Comparison of ENCODE assay signal across 13 cellular contexts in the genomic region with DNA sequence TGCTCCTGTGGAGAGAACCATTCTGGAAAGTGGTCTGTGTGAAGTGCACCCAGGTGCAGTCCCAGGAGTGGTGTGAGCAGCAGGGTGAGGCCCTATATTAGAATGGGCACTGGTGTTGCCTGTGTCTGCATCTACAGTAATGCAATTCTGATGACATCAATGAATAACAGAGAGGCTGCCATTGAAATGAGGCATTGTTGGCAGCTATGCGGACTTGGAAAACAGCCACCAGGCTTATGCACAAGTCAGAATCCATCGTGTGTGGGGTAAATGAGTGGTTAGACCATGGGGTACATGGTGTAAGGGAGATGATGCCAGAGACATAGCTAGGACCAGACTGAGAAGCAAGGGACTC. TPM values are rescaled to one million over a fixed set of nuclear protein-coding genes. Genes with fewer than 3 reads are reported as not detected.
DNase-seq lines count a peak whose midpoint lies in the region; ATAC-seq and TF ChIP-seq lines count a peak whose summit lies in the region.
"Had no signal": no experiment of that assay in that cellular context is flagged by ENCODE, and none has a peak within 500 bp of the region (broad histone marks: within the 10 kb centered on the region; RNA-seq: fewer than 3 reads in every experiment).

No MANE protein-coding gene starts in this region.

- H3K4me1 ChIP-seq in gastroesophageal sphincter: peaks cover 8 to 41% (median 35%) of the 10 kb centered on the region in 3 donors

- H3K4me1 Mint-ChIP-seq in T-helper 17 cell: peaks cover 14% of the 10 kb centered on the region
- H3K4me1 Mint-ChIP-seq in stimulated activated memory B cell treated with anti-CD40 and anti-IgM and Interleukin-4, amounts not matched to agents 10 μg/mL and 1 μg/mL and 100 μg/mL, for 72 hours: peaks cover 62% of the 10 kb centered on the region

- ATAC-seq in T-helper 17 cell (no peak), gastroesophageal sphincter (no peak), HG03095 (IDR thresholded peaks at IDR 0.05; ENCODE audit: unreplicated experiment) (no peak), HG02973 (IDR thresholded peaks at IDR 0.05; ENCODE audit: unreplicated experiment) (no peak), HG03565 (IDR thresholded peaks at IDR 0.05; ENCODE audit: unreplicated experiment) (no peak)
- no peak for ATAC-seq in stimulated activated memory B cell treated with anti-CD40 and anti-IgM and Interleukin-4, amounts not matched to agents 10 μg/mL and 1 μg/mL and 100 μg/mL, for 72 hours
- ATAC-seq: HCT116; stimulated activated effector memory CD8-positive, alpha-beta T cell treated with anti-CD3 and anti-CD28 coated beads, Interleukin-12 subunit alpha, Interleukin-12 subunit beta, amount 100 ng/mL, for 72 hours had no signal

- DNase-seq in GM04504 (ENCODE audit: low read depth) (peak; percentile 62), T-helper 17 cell (no peak), retina (no peak)
- DNase-seq: KG1, occipital lobe had no signal

- H3K4me3 ChIP-seq in gastroesophageal sphincter: no peak overlapping the region
- H3K4me3 ChIP-seq: SK-N-MC had no signal

- no peak for TF ChIP-seq CTCF in gastroesophageal sphincter (IDR thresholded peaks at IDR 0.05)

- H3K4me3 Mint-ChIP-seq in T-helper 17 cell: no peak overlapping the region
- H3K4me3 Mint-ChIP-seq in stimulated activated memory B cell treated with anti-CD40 and anti-IgM and Interleukin-4, amounts not matched to agents 10 μg/mL and 1 μg/mL and 100 μg/mL, for 72 hours: no peak overlapping the region
- H3K4me3 Mint-ChIP-seq: stimulated activated effector memory CD8-positive, alpha-beta T cell treated with anti-CD3 and anti-CD28 coated beads, Interleukin-12 subunit alpha, Interleukin-12 subunit beta, amount 100 ng/mL, for 72 hours had no signal

- TF ChIP-seq POLR2A in gastroesophageal sphincter (IDR thresholded peaks at IDR 0.05): no peak

- no peak for TF ChIP-seq EP300 in gastroesophageal sphincter (IDR thresholded peaks at IDR 0.05)

- H3K27me3 ChIP-seq in gastroesophageal sphincter: no peaks in the 10 kb centered on the region

- peak overlapping the region in 3 of 4 donors; percentile 84 to 88 (median 86) for H3K27ac ChIP-seq in gastroesophageal sphincter
- H3K27ac ChIP-seq: SK-N-MC had no signal

- peak overlapping the region; percentile 86 for H3K27ac Mint-ChIP-seq in T-helper 17 cell
- H3K27ac Mint-ChIP-seq in stimulated activated memory B cell treated with anti-CD40 and anti-IgM and Interleukin-4, amounts not matched to agents 10 μg/mL and 1 μg/mL and 100 μg/mL, for 72 hours: peak overlapping the region; percentile 97

- 17 to 20% methylated on average over 2 of the region's 2 CpGs for WGBS in gastroesophageal sphincter (ENCODE audit: low coverage in 1 of 2), 2 donors

- H3K36me3 ChIP-seq in gastroesophageal sphincter: no peaks in the 10 kb centered on the region

- H3K27me3 Mint-ChIP-seq in T-helper 17 cell: no peaks in the 10 kb centered on the region
- no peaks in the 10 kb centered on the region for H3K27me3 Mint-ChIP-seq in stimulated activated memory B cell treated with anti-CD40 and anti-IgM and Interleukin-4, amounts not matched to agents 10 μg/mL and 1 μg/mL and 100 μg/mL, for 72 hours

- no peaks in the 10 kb centered on the region for H3K9me3 ChIP-seq in T-helper 17 cell (ENCODE audit: control insufficient read depth, low read length, poor library complexity, severe bottlenecking)
- no peaks in the 10 kb centered on the region for H3K9me3 ChIP-seq in gastroesophageal sphincter

- H3K9me3 Mint-ChIP-seq in stimulated activated memory B cell treated with anti-CD40 and anti-IgM and Interleukin-4, amounts not matched to agents 10 μg/mL and 1 μg/mL and 100 μg/mL, for 72 hours: no peaks in the 10 kb centered on the region
- H3K9me3 Mint-ChIP-seq: stimulated activated effector memory CD8-positive, alpha-beta T cell treated with anti-CD3 and anti-CD28 coated beads, Interleukin-12 subunit alpha, Interleukin-12 subunit beta, amount 100 ng/mL, for 72 hours had no signal

- no peaks in the 10 kb centered on the region for H3K36me3 Mint-ChIP-seq in T-helper 17 cell (ENCODE audit: low read depth)
- H3K36me3 Mint-ChIP-seq in stimulated activated memory B cell treated with anti-CD40 and anti-IgM and Interleukin-4, amounts not matched to agents 10 μg/mL and 1 μg/mL and 100 μg/mL, for 72 hours: no peaks in the 10 kb centered on the region
- H3K36me3 Mint-ChIP-seq: stimulated activated effector memory CD8-positive, alpha-beta T cell treated with anti-CD3 and anti-CD28 coated beads, Interleukin-12 subunit alpha, Interleukin-12 subunit beta, amount 100 ng/mL, for 72 hours had no signal

RNA-seq across cellular contexts. Expression of gene CDKN2AIPNL, which starts 26.6 kb away (rescaled TPM):
- 10 to 100 TPM; 16.6 to 17.5 TPM for total RNA-seq in T-helper 17 cell
- total RNA-seq in gastroesophageal sphincter: 10 to 100 TPM; 15.1 to 25.7 (median 21.0) TPM
